8 cellular contexts compared by ENCODE assay signal in the genomic region with DNA sequence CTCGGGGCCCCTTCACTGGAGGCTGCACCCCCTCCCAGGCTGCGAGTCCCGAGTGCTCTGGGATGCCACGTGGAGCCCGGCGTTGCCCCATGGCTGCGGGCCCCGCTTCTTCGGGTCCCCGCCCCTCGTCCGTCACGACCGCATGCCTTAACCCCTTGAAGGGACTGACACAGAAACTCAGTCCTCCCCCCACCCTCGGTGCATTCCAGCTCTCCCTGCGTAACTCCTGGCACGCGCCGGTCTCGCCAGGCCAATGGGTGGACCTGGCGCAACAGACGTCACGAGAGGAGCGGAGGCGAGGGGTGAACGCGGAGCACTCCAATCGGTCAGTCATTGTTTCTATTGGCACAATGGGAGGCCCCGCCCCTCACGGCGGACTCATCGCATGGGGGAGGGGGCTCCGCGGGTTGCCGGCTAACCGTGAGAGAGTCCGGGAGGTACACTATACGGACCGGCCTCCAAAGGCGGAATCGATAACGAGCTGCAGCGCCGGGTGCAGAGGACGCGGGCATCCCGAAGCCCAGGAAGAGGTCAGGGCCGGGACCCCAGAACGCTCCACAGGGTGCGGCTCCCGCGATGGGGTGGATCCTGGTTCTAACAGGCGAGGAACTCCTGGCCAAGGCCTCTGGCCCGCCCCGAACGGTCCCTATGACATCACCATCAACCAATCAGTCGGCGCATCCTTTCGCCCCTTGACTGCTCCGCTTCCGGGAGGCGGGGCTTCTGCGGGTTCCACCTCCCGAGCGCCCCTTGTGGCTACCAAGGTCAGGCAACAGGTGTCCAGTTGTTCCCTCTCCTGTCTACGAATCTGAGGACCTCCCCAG. TPM values are rescaled to one million over a fixed set of nuclear protein-coding genes. Genes with fewer than 3 reads are reported as not detected.
DNase-seq lines count a peak whose midpoint lies in the region; ATAC-seq and TF ChIP-seq lines count a peak whose summit lies in the region.

No MANE protein-coding gene starts in this region.

- H3K4me1 Mint-ChIP-seq in activated CD4-positive, alpha-beta T cell treated with anti-CD3 and anti-CD28 coated beads, Interleukin-2, amount 10 ng/mL, durations not matched to agents 7 days and 5 days, result peaks cover 22% of the 10 kb centered on the region

- no peaks in the 10 kb centered on the region for H3K9me3 Mint-ChIP-seq in activated CD4-positive, alpha-beta T cell treated with anti-CD3 and anti-CD28 coated beads, Interleukin-2, amount 10 ng/mL, durations not matched to agents 7 days and 5 days

- POLR2A ChIA-PET in activated CD4-positive, alpha-beta T cell treated with anti-CD3 and anti-CD28 coated beads, Interleukin-2, amount 10 ng/mL, durations not matched to agents 7 days and 5 days (lab: Charles Lee), result no interaction called here

- peak overlapping the region; percentile 82 for H3K27ac Mint-ChIP-seq in activated CD4-positive, alpha-beta T cell treated with anti-CD3 and anti-CD28 coated beads, Interleukin-2, amount 10 ng/mL, durations not matched to agents 7 days and 5 days

- H3K36me3 Mint-ChIP-seq in activated CD4-positive, alpha-beta T cell treated with anti-CD3 and anti-CD28 coated beads, Interleukin-2, amount 10 ng/mL, durations not matched to agents 7 days and 5 days (ENCODE audit: low read depth), result peaks cover 3% of the 10 kb centered on the region

- ATAC-seq in GM19025 (IDR thresholded peaks at IDR 0.05; ENCODE audit: low read depth, unreplicated experiment), result peak; percentile 82
- ATAC-seq in HG03280 (IDR thresholded peaks at IDR 0.05; ENCODE audit: unreplicated experiment), result peak; percentile 87

- DNase-seq in AG09319 (ENCODE audit: extremely low read depth, low read depth) (peak; percentile 97), NCI-H510A treated with DMSO at 0.1 percent for 48 hours (lab: John Stamatoyannopoulos, UW) (peak; percentile 93), dedifferentiated amniotic fluid mesenchymal stem cell (ENCODE audit: extremely low spot score) (peak; percentile 87), left kidney (ENCODE audit: low read depth, low spot score) (peak; percentile 99)
- DNase-seq in activated CD4-positive, alpha-beta T cell treated with anti-CD3 and anti-CD28 coated beads, Interleukin-2, amount 10 ng/mL, durations not matched to agents 7 days and 5 days, result peak; percentile 92
- peak; percentile 96 for DNase-seq in stimulated activated CD4-positive, alpha-beta T cell treated with anti-CD3 and anti-CD28 coated beads, Interleukin-1b, Interleukin-23, amount 100 ng/mL, for 48 hours

- H3K4me3 Mint-ChIP-seq in activated CD4-positive, alpha-beta T cell treated with anti-CD3 and anti-CD28 coated beads, Interleukin-2, amount 10 ng/mL, durations not matched to agents 7 days and 5 days, result peak overlapping the region; percentile 78

- peaks cover 10% of the 10 kb centered on the region for H3K27me3 Mint-ChIP-seq in activated CD4-positive, alpha-beta T cell treated with anti-CD3 and anti-CD28 coated beads, Interleukin-2, amount 10 ng/mL, durations not matched to agents 7 days and 5 days

- CTCF ChIA-PET in activated CD4-positive, alpha-beta T cell treated with anti-CD3 and anti-CD28 coated beads, Interleukin-2, amount 10 ng/mL, durations not matched to agents 7 days and 5 days (lab: Charles Lee), result interaction anchor here (0.9 to 4.0 kb wide), 11 partner anchors 10 to 211 kb away, joined by 3 to 17 read pairs (median 4); partner anchors contain the start of gene SLC26A6

- TF ChIP-seq CTCF in AG09319 (IDR thresholded peaks at IDR 0.05; ENCODE audit: low read depth, low read length), result peak; percentile 83

RNA-seq across cellular contexts. Expression of gene CELSR3, which starts 1.0 kb away (rescaled TPM):
- total RNA-seq in activated CD4-positive, alpha-beta T cell treated with anti-CD3 and anti-CD28 coated beads, Interleukin-2, amount 10 ng/mL, durations not matched to agents 7 days and 5 days, result 1 to 10 TPM; 7.9 to 8.6 TPM

RNA-seq across cellular contexts. Expression of gene NCKIPSD, which starts 22.0 kb away (rescaled TPM):
- 10 to 100 TPM; 41.5 to 42.6 TPM for total RNA-seq in activated CD4-positive, alpha-beta T cell treated with anti-CD3 and anti-CD28 coated beads, Interleukin-2, amount 10 ng/mL, durations not matched to agents 7 days and 5 days

RNA-seq across cellular contexts. Expression of gene SLC26A6, which starts 28.4 kb away (rescaled TPM):
- 10 to 100 TPM; 41.3 to 45.7 TPM for total RNA-seq in activated CD4-positive, alpha-beta T cell treated with anti-CD3 and anti-CD28 coated beads, Interleukin-2, amount 10 ng/mL, durations not matched to agents 7 days and 5 days

RNA-seq across cellular contexts. Expression of gene TMEM89, which starts 42.1 kb away (rescaled TPM):
- under 1 TPM; 0.32 to 0.33 TPM for total RNA-seq in activated CD4-positive, alpha-beta T cell treated with anti-CD3 and anti-CD28 coated beads, Interleukin-2, amount 10 ng/mL, durations not matched to agents 7 days and 5 days

RNA-seq across cellular contexts. Expression of gene IP6K2, which starts 53.3 kb away (rescaled TPM):
- 10 to 100 TPM; 56.6 to 61.2 TPM for total RNA-seq in activated CD4-positive, alpha-beta T cell treated with anti-CD3 and anti-CD28 coated beads, Interleukin-2, amount 10 ng/mL, durations not matched to agents 7 days and 5 days

Comparison
In these comparisons a context has a peak if more than half of its experiments do, and no peak if none do; other contexts are left out.
1. Peak in every context shown above with its lines: DNase-seq and ATAC-seq.